Comparison of ENCODE assay signal across 7 cellular contexts in genomic region chr1:66439028-66439427, GRCh38.
DNase-seq lines count a peak whose midpoint lies in the region; ATAC-seq and TF ChIP-seq lines count a peak whose summit lies in the region.

No MANE protein-coding gene starts in this region.

- no peaks in the 10 kb centered on the region for H3K27me3 ChIP-seq in Peyer's patch

- intact Hi-C loops in head of caudate nucleus (cut with DNase I): loop anchor here (5.0 to 10.0 kb wide), 2 partner anchors 172 to 724 kb away; no protein-coding TSS in a partner anchor

- peak overlapping the region in 3 of 4 donors; percentile 10 to 12 (median 11) for H3K27ac ChIP-seq in Peyer's patch

- H3K4me1 ChIP-seq in Peyer's patch: peaks cover 0 to 8% (median 0%) of the 10 kb centered on the region in 4 donors

- no peak for TF ChIP-seq POLR2A in Peyer's patch (IDR thresholded peaks at IDR 0.05)

- H3K9me3 ChIP-seq in Peyer's patch: no peaks in the 10 kb centered on the region

- DNase-seq in Peyer's patch (no peak), medulla oblongata (ENCODE audit: extremely low spot score) (peak; percentile 39), head of caudate nucleus (no peak), NCI-H345 (lab: John Stamatoyannopoulos, UW) (no peak), NCI-H82 (lab: John Stamatoyannopoulos, UW) (no peak)

- no peak for TF ChIP-seq CTCF in Peyer's patch (IDR thresholded peaks at IDR 0.05)

- ATAC-seq in GM19025 (IDR thresholded peaks at IDR 0.05; ENCODE audit: low read depth, unreplicated experiment): peak; percentile 60
- ATAC-seq in HG02884 (IDR thresholded peaks at IDR 0.05; ENCODE audit: unreplicated experiment): peak; percentile 54

- no peaks in the 10 kb centered on the region for H3K36me3 ChIP-seq in Peyer's patch

- H3K4me3 ChIP-seq in Peyer's patch: no peak overlapping the region
